ENCODE assay signal across 24 cellular contexts in the genomic region with DNA sequence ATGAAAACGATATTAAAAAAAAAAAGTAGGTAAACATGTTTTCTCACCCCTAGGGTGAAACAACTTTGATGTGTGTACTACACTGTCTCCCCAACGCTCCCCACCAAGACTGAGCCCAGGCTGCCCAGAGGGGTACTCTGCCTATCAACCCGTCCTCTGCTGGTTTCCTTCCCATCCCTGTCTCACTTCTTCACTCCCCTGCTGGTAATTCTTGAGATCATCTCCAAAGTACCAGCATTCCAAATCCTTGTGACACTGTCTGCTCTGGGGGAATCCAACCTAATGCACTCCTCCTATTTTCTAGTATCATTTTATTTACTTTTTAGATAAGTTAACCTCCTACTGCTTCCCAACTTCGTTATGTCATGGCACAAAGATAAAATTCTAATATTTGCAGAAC. TPM values are rescaled to one million over a fixed set of nuclear protein-coding genes. Genes with fewer than 3 reads are reported as not detected.
DNase-seq lines count a peak whose midpoint lies in the region; ATAC-seq, FAIRE-seq and TF ChIP-seq lines count a peak whose summit lies in the region.
"Had no signal": no experiment of that assay in that cellular context is flagged by ENCODE, and none has a peak within 500 bp of the region (broad histone marks: within the 10 kb centered on the region; RNA-seq: fewer than 3 reads in every experiment).

No MANE protein-coding gene starts in this region.

- no peaks in the 10 kb centered on the region for H3K4me1 Mint-ChIP-seq in WTC11
- H3K4me1 Mint-ChIP-seq: B cell had no signal

- FAIRE-seq in A549 (lab: Jason Lieb, UNC): no peak
- FAIRE-seq: GM12878, GM12892, GM18507 had no signal

- no peak overlapping the region for H3K56ac ChIP-seq in mesendoderm (ENCODE audit: low read length)

- H3K4me2 ChIP-seq in A549: no peak overlapping the region
- H3K4me2 ChIP-seq in mesendoderm (ENCODE audit: low read length): no peak overlapping the region
- H3K4me2 ChIP-seq: BLaER1 treated with 17β-estradiol and CSF1 and Interleukin-3, amounts not matched to agents 10 nM and 100 nM had no signal

- H3K36me3 Mint-ChIP-seq in WTC11: no peaks in the 10 kb centered on the region
- H3K36me3 Mint-ChIP-seq: CD14-positive monocyte; CD4-positive, alpha-beta memory T cell; CD4-positive, CD25-positive, alpha-beta regulatory T cell had no signal

- H3K23ac ChIP-seq in mesendoderm (ENCODE audit: low read length): no peak overlapping the region

- H3K79me2 ChIP-seq in mesendoderm (ENCODE audit: control insufficient read depth, insufficient read depth, low read length): no peaks in the 10 kb centered on the region

- ATAC-seq in A549 (peak; percentile 62 to 66; a peak in 4 of 6 replicates), WTC11 (peak; percentile 71)
- ATAC-seq: GM12878 had no signal

- no peak overlapping the region for H3K4me3 Mint-ChIP-seq in WTC11
- H3K4me3 Mint-ChIP-seq: B cell; CD14-positive monocyte; CD4-positive, alpha-beta memory T cell; CD8-positive, alpha-beta memory T cell had no signal

- no peak for TF ChIP-seq POLR2A in A549 (IDR thresholded peaks at IDR 0.05; ENCODE audit: low read length)

- CTCF ChIA-PET in A549 (lab: Yijun Ruan, JAX) (no interaction called here), WTC11 (lab: Charles Lee) (interaction anchor here (0.6 kb wide), 1 partner anchor 225 kb away, joined by 3 read pairs; no protein-coding TSS in a partner anchor)

- WGBS in A549 (ENCODE audit: missing lambda C conversion rate): 83% methylated on average over 4 of the region's 4 CpGs
- no CpG with 5 or more reads among the region's 4 CpGs for WGBS in mesendoderm (ENCODE audit: extremely low coverage, insufficient coverage, low lambda C conversion rate)

- H3K4me1 ChIP-seq in A549 (no peaks in the 10 kb centered on the region), mesendoderm (ENCODE audit: control insufficient read depth, low read depth, low read length) (no peaks in the 10 kb centered on the region)

- H3K79me1 ChIP-seq in mesendoderm (ENCODE audit: low read length): no peaks in the 10 kb centered on the region

- no peak overlapping the region for H3K27ac ChIP-seq in A549
- no peak overlapping the region for H3K27ac ChIP-seq in mesendoderm (ENCODE audit: low read depth, low read length)
- H3K27ac ChIP-seq: 22Rv1; BLaER1 treated with 17β-estradiol and CSF1 and Interleukin-3, amounts not matched to agents 10 nM and 100 nM had no signal

- H3K9me3 Mint-ChIP-seq in WTC11: no peaks in the 10 kb centered on the region
- H3K9me3 Mint-ChIP-seq: CD14-positive monocyte; CD4-positive, alpha-beta memory T cell; CD4-positive, CD25-positive, alpha-beta regulatory T cell; CD8-positive, alpha-beta memory T cell had no signal

- in situ Hi-C loops in ACHN (cut with HindIII; ENCODE audit: low pct_ligation_motif_present, low pct_unique_long_range_greater_than_20kb, low sequenced_read_pairs): no loop called here

- no peak overlapping the region for H4K5ac ChIP-seq in mesendoderm (ENCODE audit: low read length)

- TF ChIP-seq RAD21 in A549 (conservative IDR thresholded peaks at IDR 0.05 in 1 of 2, IDR thresholded peaks at IDR 0.05 in 1 of 2): no peak

- H3K9me3 ChIP-seq in A549: no peaks in the 10 kb centered on the region
- H3K9me3 ChIP-seq: BLaER1 treated with 17β-estradiol and CSF1 and Interleukin-3, amounts not matched to agents 10 nM and 100 nM had no signal

- no peak overlapping the region for H2BK5ac ChIP-seq in mesendoderm (ENCODE audit: low read length)

- no peak overlapping the region for H2AK5ac ChIP-seq in mesendoderm (ENCODE audit: low read length)

- H2BK120ac ChIP-seq in mesendoderm (ENCODE audit: low read depth, low read length): no peak overlapping the region

- H3K27me3 ChIP-seq in mesendoderm (ENCODE audit: insufficient read depth, low read length, poor library complexity): no peaks in the 10 kb centered on the region
- H3K27me3 ChIP-seq: BLaER1 treated with 17β-estradiol and CSF1 and Interleukin-3, amounts not matched to agents 10 nM and 100 nM had no signal

- H3K4ac ChIP-seq in mesendoderm (ENCODE audit: low read depth, low read length): no peak overlapping the region

- no peaks in the 10 kb centered on the region for H3K27me3 Mint-ChIP-seq in WTC11 (ENCODE audit: low read depth)
- H3K27me3 Mint-ChIP-seq: B cell; CD4-positive, alpha-beta memory T cell; CD4-positive, CD25-positive, alpha-beta regulatory T cell; CD8-positive, alpha-beta memory T cell had no signal

- no peak overlapping the region for H4K8ac ChIP-seq in mesendoderm (ENCODE audit: low read depth, low read length)

- no peak overlapping the region for H3K18ac ChIP-seq in mesendoderm (ENCODE audit: low read length)

- H3K27ac Mint-ChIP-seq in WTC11: no peak overlapping the region
- H3K27ac Mint-ChIP-seq: B cell had no signal

- no peak overlapping the region for H2BK15ac ChIP-seq in mesendoderm (replicated peaks; ENCODE audit: low read depth)

- POLR2A ChIA-PET in A549 (lab: Yijun Ruan, JAX) (interaction anchor here (1.4 kb wide), 1 partner anchor 17 kb away, joined by 6 read pairs; a partner anchor contains a TSS), WTC11 (lab: Charles Lee) (interaction anchor here (1.0 kb wide), 1 partner anchor 17 kb away, joined by 3 read pairs; no protein-coding TSS in a partner anchor)

- H3K4me3 ChIP-seq in A549 (no peak overlapping the region), mesendoderm (ENCODE audit: low read length) (no peak overlapping the region)
- H3K4me3 ChIP-seq: BLaER1 treated with 17β-estradiol and CSF1 and Interleukin-3, amounts not matched to agents 10 nM and 100 nM; GM12878 had no signal

- no peak overlapping the region for H3K9ac ChIP-seq in mesendoderm (ENCODE audit: low read length)
- H3K9ac ChIP-seq: BLaER1 treated with 17β-estradiol and CSF1 and Interleukin-3, amounts not matched to agents 10 nM and 100 nM had no signal

- TF ChIP-seq CTCF in A549 (IDR thresholded peaks at IDR 0.05) (no peak), WTC11 (IDR thresholded peaks at IDR 0.05) (no peak)

- no peaks in the 10 kb centered on the region for H3K36me3 ChIP-seq in mesendoderm (ENCODE audit: control insufficient read depth, insufficient read depth, low read length)
- H3K36me3 ChIP-seq: BLaER1 treated with 17β-estradiol and CSF1 and Interleukin-3, amounts not matched to agents 10 nM and 100 nM had no signal

- DNase-seq in A549 (ENCODE audit: low read depth in 1 of 2, low spot score in 1 of 2) (no peak), WTC11 (ENCODE audit: low spot score) (no peak), mesendoderm (peak; percentile 35), C1 segment of cervical spinal cord (lab: John Stamatoyannopoulos, UW) (no peak), ACHN (no peak)
- DNase-seq: AML-193; CD4-positive, alpha-beta memory T cell; CD4-positive, CD25-positive, alpha-beta regulatory T cell; CD8-positive, alpha-beta memory T cell; COR-L47; DMS 273 treated with DMSO at 0.1 percent for 48 hours; DMS153; DMS53; DMS79; DND-41; EL; GDM1 had no signal

- no peak for TF ChIP-seq EP300 in A549 (IDR thresholded peaks at IDR 0.05)

TF ChIP-seq in A549, 52 proteins besides CTCF, POLR2A, EP300 and RAD21:
- TF ChIP-seq CBX2 (IDR thresholded peaks at IDR 0.05; ENCODE audit: borderline replicate concordance, low read depth) (no peak), TP53 (CRISPR knock-in tag; IDR thresholded peaks at IDR 0.05) (no peak)
- TF ChIP-seq, protein P1, sequence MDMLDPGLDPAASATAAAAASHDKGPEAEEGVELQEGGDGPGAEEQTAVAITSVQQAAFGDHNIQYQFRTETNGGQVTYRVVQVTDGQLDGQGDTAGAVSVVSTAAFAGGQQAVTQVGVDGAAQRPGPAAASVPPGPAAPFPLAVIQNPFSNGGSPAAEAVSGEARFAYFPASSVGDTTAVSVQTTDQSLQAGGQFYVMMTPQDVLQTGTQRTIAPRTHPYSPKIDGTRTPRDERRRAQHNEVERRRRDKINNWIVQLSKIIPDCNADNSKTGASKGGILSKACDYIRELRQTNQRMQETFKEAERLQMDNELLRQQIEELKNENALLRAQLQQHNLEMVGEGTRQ (IDR thresholded peaks at IDR 0.05): no peak

RNA-seq across cellular contexts. Expression of a gene that starts 6.3 kb away (rescaled TPM):
- 51.1 and 69.6 TPM in 2 replicates for polyA plus RNA-seq in A549 (2011; rRNA removed)
- polyA plus RNA-seq in A549 (2012; cell fraction: cytosol; rRNA removed): 20.9 and 21.6 TPM in 2 replicates
- polyA plus RNA-seq in A549 (2012; cell fraction: nucleus; rRNA removed): 10.7 and 22.0 TPM in 2 replicates
- 47.0 to 54.1 TPM (median 47.7 TPM) in 3 replicates for polyA plus RNA-seq in A549 (2017; fragmentation: RNase III; extraction: RNeasy Plus Mini Kit Qiagen cat#74134 plus additional on column Dnase treatment)
- 25.0 and 28.5 TPM in 2 replicates for polyA minus RNA-seq in A549 (2011; rRNA and poly(A)+ RNA removed)
- 36.7 to 40.0 TPM (median 39.0 TPM) in 3 replicates for total RNA-seq in WTC11 (2021)
- polyA plus RNA-seq in mesendoderm (2013, experiment 1 of 2): 35.3 TPM
- polyA plus RNA-seq in mesendoderm (2013, experiment 2 of 2): 36.5 TPM

RNA-seq across cellular contexts. Expression of a gene that starts 17.3 kb away (rescaled TPM):
- 241 and 258 TPM in 2 replicates for polyA plus RNA-seq in A549 (2011; rRNA removed)
- 107 and 140 TPM in 2 replicates for polyA plus RNA-seq in A549 (2012; cell fraction: cytosol; rRNA removed)
- polyA plus RNA-seq in A549 (2012; cell fraction: nucleus; rRNA removed): 48.1 and 57.9 TPM in 2 replicates
- 357 to 421 TPM (median 410 TPM) in 3 replicates for polyA plus RNA-seq in A549 (2017; fragmentation: RNase III; extraction: RNeasy Plus Mini Kit Qiagen cat#74134 plus additional on column Dnase treatment)
- polyA minus RNA-seq in A549 (2011; rRNA and poly(A)+ RNA removed): 117 and 130 TPM in 2 replicates
- total RNA-seq in WTC11 (2021): 74.5 to 96.5 TPM (median 95.6 TPM) in 3 replicates
- polyA plus RNA-seq in mesendoderm (2013, experiment 1 of 2): 230 TPM
- polyA plus RNA-seq in mesendoderm (2013, experiment 2 of 2): 230 TPM
